Comparison of ENCODE assay signal across 23 cellular contexts in the genomic region with DNA sequence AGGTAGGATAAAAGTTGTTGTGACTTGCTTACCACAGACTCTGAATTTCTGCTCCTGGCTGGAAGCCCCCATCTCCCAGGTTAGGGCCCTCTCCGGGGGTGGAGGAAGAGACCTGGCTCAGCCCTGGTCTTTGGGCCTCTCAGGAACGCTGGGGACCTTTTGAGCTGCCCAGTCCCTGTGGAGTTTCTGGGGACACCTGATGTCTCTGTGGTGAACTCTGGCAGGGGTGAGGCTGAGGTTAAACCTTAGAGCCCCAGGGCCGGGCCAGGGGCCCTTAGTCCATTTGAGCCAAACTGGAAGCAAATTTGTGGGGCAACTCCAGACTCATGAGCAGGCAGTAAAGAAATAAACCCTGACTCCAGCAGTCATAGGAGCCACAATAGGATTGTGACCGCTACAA.
"Had no signal": no experiment of that assay in that cellular context is flagged by ENCODE, and none has a peak within 500 bp of the region (broad histone marks: within the 10 kb centered on the region; RNA-seq: fewer than 3 reads in every experiment).

No MANE protein-coding gene starts in this region.

- H3K36me3 ChIP-seq: esophagus muscularis mucosa, gastroesophageal sphincter, neural progenitor cell, spleen, tibial artery had no signal

- H2AFZ ChIP-seq: neural progenitor cell, parathyroid adenoma had no signal

- H3K4me3 ChIP-seq: dorsolateral prefrontal cortex, esophagus muscularis mucosa, gastroesophageal sphincter, neural progenitor cell, skin epidermis, spleen, testis, tibial artery had no signal

- H3K27ac Mint-ChIP-seq: immature natural killer cell; naive thymus-derived CD4-positive, alpha-beta T cell; neural progenitor cell; progenitor cell of endocrine pancreas; stimulated activated memory B cell treated with anti-CD40 and anti-IgM and Interleukin-4, amounts not matched to agents 10 μg/mL and 1 μg/mL and 100 μg/mL, for 72 hours; type B pancreatic cell had no signal

- H3K27me3 ChIP-seq: dorsolateral prefrontal cortex, esophagus muscularis mucosa, foreskin keratinocyte, gastroesophageal sphincter, neural progenitor cell, testis, tibial artery had no signal

- H3K9me3 Mint-ChIP-seq: immature natural killer cell, neural progenitor cell, type B pancreatic cell had no signal

- H3K4me1 ChIP-seq: foreskin keratinocyte, neural progenitor cell, parathyroid adenoma, spleen, testis, tibial artery had no signal

- DNase-seq: cerebellar nuclear complex; effector CD8-positive, alpha-beta T cell; foreskin keratinocyte; hypothalamus; immature natural killer cell; mesenchymal stem cell; midbrain; naive thymus-derived CD4-positive, alpha-beta T cell; stimulated activated naive CD8-positive, alpha-beta T cell treated with anti-CD3 and anti-CD28 coated beads, Interleukin-15, Interleukin-2, amounts not matched to agents 100 U/mL and 50 U/mL, for 24 hours; substantia nigra had no signal

- H3K36me3 Mint-ChIP-seq: immature natural killer cell; naive thymus-derived CD4-positive, alpha-beta T cell; neural progenitor cell; type B pancreatic cell had no signal

- ATAC-seq: foreskin keratinocyte; gastroesophageal sphincter; naive thymus-derived CD4-positive, alpha-beta T cell; stimulated activated naive CD8-positive, alpha-beta T cell treated with anti-CD3 and anti-CD28 coated beads, Interleukin-15, Interleukin-2, amounts not matched to agents 100 U/mL and 50 U/mL, for 24 hours had no signal

- H3K4me3 Mint-ChIP-seq: immature natural killer cell; naive thymus-derived CD4-positive, alpha-beta T cell; nephron; neural progenitor cell; stimulated activated memory B cell treated with anti-CD40 and anti-IgM and Interleukin-4, amounts not matched to agents 10 μg/mL and 1 μg/mL and 100 μg/mL, for 72 hours; type B pancreatic cell had no signal

- H3K27ac ChIP-seq: dorsolateral prefrontal cortex, foreskin keratinocyte, gastroesophageal sphincter, neural progenitor cell, parathyroid adenoma, spleen, testis, tibial artery had no signal

- H3K4me2 ChIP-seq: neural progenitor cell had no signal

- H3K4me1 Mint-ChIP-seq: immature natural killer cell; naive thymus-derived CD4-positive, alpha-beta T cell; stimulated activated memory B cell treated with anti-CD40 and anti-IgM and Interleukin-4, amounts not matched to agents 10 μg/mL and 1 μg/mL and 100 μg/mL, for 72 hours had no signal

- H3K9me3 ChIP-seq: esophagus muscularis mucosa, gastroesophageal sphincter, spleen, testis, tibial artery had no signal

- H3K79me2 ChIP-seq: parathyroid adenoma had no signal

- H3K9ac ChIP-seq: neural progenitor cell, parathyroid adenoma had no signal
